16 cellular contexts compared by ENCODE assay signal in the genomic region with DNA sequence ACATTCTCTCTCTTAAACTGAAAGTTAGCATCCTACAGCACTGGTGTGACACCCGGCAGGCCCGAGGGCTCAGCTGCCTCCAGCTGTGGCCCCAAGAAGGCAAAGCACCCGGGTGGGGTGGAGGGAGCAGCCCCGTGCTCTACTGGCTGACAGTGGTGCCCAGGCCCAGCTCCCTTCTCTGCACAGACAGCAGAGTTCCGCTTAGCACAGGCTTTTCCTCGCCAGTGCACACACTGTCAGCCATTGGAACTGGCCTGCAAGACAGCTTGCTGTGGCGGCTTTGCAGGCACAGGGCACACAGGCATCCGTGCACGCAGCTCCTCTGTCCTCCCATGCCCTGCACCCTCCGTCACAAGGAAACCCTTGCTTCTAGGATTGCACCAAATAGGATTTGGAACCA. TPM values are rescaled to one million over a fixed set of nuclear protein-coding genes. Genes with fewer than 3 reads are reported as not detected.
"Had no signal": no experiment of that assay in that cellular context is flagged by ENCODE, and none has a peak within 500 bp of the region (broad histone marks: within the 10 kb centered on the region; RNA-seq: fewer than 3 reads in every experiment).

No MANE protein-coding gene starts in this region.

RNA-seq across cellular contexts. Expression of a gene that starts 3.3 kb away (rescaled TPM):
- total RNA-seq: activated B cell treated with CpG ODN at 0.5 μM for 24 hours; activated naive CD4-positive, alpha-beta T cell treated with anti-CD3 and anti-CD28 coated beads, Interleukin-2, amount 50 U/mL, for 72 hours; activated T-helper 1 cell treated with anti-CD3 and anti-CD28 coated beads, Interleukin-12 subunit alpha, Interleukin-12 subunit beta, Interleukin-2, Interleukin-4 antibody, amounts not matched to agents 30 ng/mL and 10 ng/mL and 1 ng/mL, durations not matched to agents 14 hours and 24 hours and 36 hours; bronchial epithelial cell; MCF 10A; OCI-LY7; PC-9; SJSA1; T-helper 17 cell had no signal
- polyA plus RNA-seq: SK-N-SH had no signal

RNA-seq across cellular contexts. Expression of a gene that starts 20.3 kb away (rescaled TPM):
- total RNA-seq: activated B cell treated with CpG ODN at 0.5 μM for 24 hours; activated CD4-positive, alpha-beta memory T cell treated with anti-CD3 and anti-CD28 coated beads for 36 hours; activated naive CD4-positive, alpha-beta T cell treated with anti-CD3 and anti-CD28 coated beads for 36 hours; activated naive CD4-positive, alpha-beta T cell treated with anti-CD3 and anti-CD28 coated beads, Interleukin-2, amount 50 U/mL, for 72 hours; activated T-cell treated with anti-CD3 and anti-CD28 coated beads, Interleukin-2, amount 50 U/mL, for 4 hours; activated T-helper 1 cell treated with anti-CD3 and anti-CD28 coated beads, Interleukin-12 subunit alpha, Interleukin-12 subunit beta, Interleukin-2, Interleukin-4 antibody, amounts not matched to agents 30 ng/mL and 10 ng/mL and 1 ng/mL, durations not matched to agents 14 hours and 24 hours and 36 hours; MCF 10A; OCI-LY7; PC-9; T-cell; T-helper 17 cell had no signal

RNA-seq across cellular contexts. Expression of a gene that starts 56.1 kb away (rescaled TPM):
- total RNA-seq: activated B cell treated with CpG ODN at 0.5 μM for 24 hours; activated CD4-positive, alpha-beta memory T cell treated with anti-CD3 and anti-CD28 coated beads for 36 hours; activated naive CD4-positive, alpha-beta T cell treated with anti-CD3 and anti-CD28 coated beads for 36 hours; activated T-cell treated with anti-CD3 and anti-CD28 coated beads, Interleukin-2, amount 50 U/mL, for 4 hours; activated T-helper 1 cell treated with anti-CD3 and anti-CD28 coated beads, Interleukin-12 subunit alpha, Interleukin-12 subunit beta, Interleukin-2, Interleukin-4 antibody, amounts not matched to agents 30 ng/mL and 10 ng/mL and 1 ng/mL, durations not matched to agents 14 hours and 24 hours and 36 hours; adrenal gland; bronchial epithelial cell; MCF 10A; NCI-H460; OCI-LY7; PC-9; SJSA1; T-cell; T-helper 17 cell had no signal
- polyA plus RNA-seq: adrenal gland, SK-N-SH had no signal
